19 cellular contexts compared by ENCODE assay signal in genomic region chrX:125090046-125090445, GRCh38.
DNase-seq lines count a peak whose midpoint lies in the region; ATAC-seq and TF ChIP-seq lines count a peak whose summit lies in the region.
"Had no signal": no experiment of that assay in that cellular context is flagged by ENCODE, and none has a peak within 500 bp of the region (broad histone marks: within the 10 kb centered on the region; RNA-seq: fewer than 3 reads in every experiment).

No MANE protein-coding gene starts in this region.

- ATAC-seq in HG02884 (IDR thresholded peaks at IDR 0.05; ENCODE audit: unreplicated experiment), result no peak
- ATAC-seq: stimulated activated naive CD8-positive, alpha-beta T cell treated with anti-CD3 and anti-CD28 coated beads, Interleukin-15, amount 100 ng/mL, for 72 hours had no signal

- DNase-seq in COLO668 (lab: John Stamatoyannopoulos, UW; ENCODE audit: unreplicated experiment), result peak; percentile 12
- DNase-seq in NCI-H2081 treated with DMSO at 0.1 percent for 48 hours (lab: John Stamatoyannopoulos, UW), result peak; percentile 54
- DNase-seq in astrocyte of the hippocampus (ENCODE audit: low read depth, low spot score), result peak; percentile 5
- no peak for DNase-seq in NCI-H524 (lab: John Stamatoyannopoulos, UW)
- no peak for DNase-seq in HT-29 (ENCODE audit: low spot score)
- DNase-seq in NCI-H2107 treated with DMSO at 0.1 percent for 48 hours (lab: John Stamatoyannopoulos, UW; ENCODE audit: unreplicated experiment), result no peak
- DNase-seq: activated CD4-positive, alpha-beta T cell treated with anti-CD3 and anti-CD28 coated beads, Interleukin-2, amount 50 U/mL, for 1 hour; activated gamma-delta T cell treated with Interleukin-2 at 50 U/mL for 16 hours; amygdala; esophagus squamous epithelium; GDM1; glutamatergic neuron; left ventricle myocardium inferior; nephron progenitor cell; stimulated activated CD4-positive, alpha-beta T cell treated with anti-CD3 and anti-CD28 coated beads, Interleukin-2, amount 100 ng/mL, for 48 hours; stimulated activated naive CD8-positive, alpha-beta T cell treated with anti-CD3 and anti-CD28 coated beads, Interleukin-15, amount 100 ng/mL, for 72 hours; transverse colon had no signal

- no peak overlapping the region for H3K27ac ChIP-seq in HEK293 (ENCODE audit: extremely low read depth, low read depth, low read length)
- H3K27ac ChIP-seq: esophagus squamous epithelium, left ventricle myocardium inferior, transverse colon had no signal

- H3K4me1 ChIP-seq in HEK293 (ENCODE audit: control insufficient read depth, insufficient read depth, low read length), result no peaks in the 10 kb centered on the region
- H3K4me1 ChIP-seq: esophagus squamous epithelium, left ventricle myocardium inferior, transverse colon had no signal

- no peak overlapping the region for H3K4me3 ChIP-seq in HEK293 (ENCODE audit: low read depth, low read length)
- H3K4me3 ChIP-seq: esophagus squamous epithelium, left ventricle myocardium inferior, transverse colon had no signal

- no peak for TF ChIP-seq CTCF in HEK293 (tag by site-specific recombination; IDR thresholded peaks at IDR 0.05)

- H3K36me3 ChIP-seq in HEK293 (ENCODE audit: control insufficient read depth in 2 of 2, insufficient read depth in 1 of 2, low read length in 2 of 2), result no peaks in the 10 kb centered on the region
- H3K36me3 ChIP-seq: esophagus squamous epithelium, left ventricle myocardium inferior, transverse colon had no signal

- POLR2A ChIA-PET in HEK293 (lab: Yijun Ruan, JAX), result no interaction called here

- no peaks in the 10 kb centered on the region for H3K9me3 ChIP-seq in HEK293 (ENCODE audit: control insufficient read depth, insufficient read depth, low read depth, low read length)
- H3K9me3 ChIP-seq: esophagus squamous epithelium, left ventricle myocardium inferior, transverse colon had no signal

- CTCF ChIA-PET in HEK293 (lab: Yijun Ruan, JAX), result no interaction called here

TF ChIP-seq in HEK293, 187 proteins besides CTCF, POLR2A, EP300 and RAD21:
- no peak for TF ChIP-seq OSR2 (tag by site-specific recombination; IDR thresholded peaks at IDR 0.05)
- TF ChIP-seq ATF2 (tag by site-specific recombination; IDR thresholded peaks at IDR 0.05; ENCODE audit: low read depth), result no peak
- peak; percentile 40; the same call in 1 of the 2 replicates for TF ChIP-seq SP7 (tag by site-specific recombination; IDR thresholded peaks at IDR 0.05)
- TF ChIP-seq, protein P1, sequence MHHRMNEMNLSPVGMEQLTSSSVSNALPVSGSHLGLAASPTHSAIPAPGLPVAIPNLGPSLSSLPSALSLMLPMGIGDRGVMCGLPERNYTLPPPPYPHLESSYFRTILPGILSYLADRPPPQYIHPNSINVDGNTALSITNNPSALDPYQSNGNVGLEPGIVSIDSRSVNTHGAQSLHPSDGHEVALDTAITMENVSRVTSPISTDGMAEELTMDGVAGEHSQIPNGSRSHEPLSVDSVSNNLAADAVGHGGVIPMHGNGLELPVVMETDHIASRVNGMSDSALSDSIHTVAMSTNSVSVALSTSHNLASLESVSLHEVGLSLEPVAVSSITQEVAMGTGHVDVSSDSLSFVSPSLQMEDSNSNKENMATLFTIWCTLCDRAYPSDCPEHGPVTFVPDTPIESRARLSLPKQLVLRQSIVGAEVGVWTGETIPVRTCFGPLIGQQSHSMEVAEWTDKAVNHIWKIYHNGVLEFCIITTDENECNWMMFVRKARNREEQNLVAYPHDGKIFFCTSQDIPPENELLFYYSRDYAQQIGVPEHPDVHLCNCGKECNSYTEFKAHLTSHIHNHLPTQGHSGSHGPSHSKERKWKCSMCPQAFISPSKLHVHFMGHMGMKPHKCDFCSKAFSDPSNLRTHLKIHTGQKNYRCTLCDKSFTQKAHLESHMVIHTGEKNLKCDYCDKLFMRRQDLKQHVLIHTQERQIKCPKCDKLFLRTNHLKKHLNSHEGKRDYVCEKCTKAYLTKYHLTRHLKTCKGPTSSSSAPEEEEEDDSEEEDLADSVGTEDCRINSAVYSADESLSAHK (tag by site-specific recombination; IDR thresholded peaks at IDR 0.05), result no peak
- no peak for TF ChIP-seq ZNF121 (tag by site-specific recombination; IDR thresholded peaks at IDR 0.05)
- TF ChIP-seq, protein P2, sequence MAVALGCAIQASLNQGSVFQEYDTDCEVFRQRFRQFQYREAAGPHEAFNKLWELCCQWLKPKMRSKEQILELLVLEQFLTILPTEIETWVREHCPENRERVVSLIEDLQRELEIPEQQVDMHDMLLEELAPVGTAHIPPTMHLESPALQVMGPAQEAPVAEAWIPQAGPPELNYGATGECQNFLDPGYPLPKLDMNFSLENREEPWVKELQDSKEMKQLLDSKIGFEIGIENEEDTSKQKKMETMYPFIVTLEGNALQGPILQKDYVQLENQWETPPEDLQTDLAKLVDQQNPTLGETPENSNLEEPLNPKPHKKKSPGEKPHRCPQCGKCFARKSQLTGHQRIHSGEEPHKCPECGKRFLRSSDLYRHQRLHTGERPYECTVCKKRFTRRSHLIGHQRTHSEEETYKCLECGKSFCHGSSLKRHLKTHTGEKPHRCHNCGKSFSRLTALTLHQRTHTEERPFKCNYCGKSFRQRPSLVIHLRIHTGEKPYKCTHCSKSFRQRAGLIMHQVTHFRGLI (tag by site-specific recombination; IDR thresholded peaks at IDR 0.05), result no peak
- TF ChIP-seq ZNF529 (tag by site-specific recombination; IDR thresholded peaks at IDR 0.05; ENCODE audit: insufficient replicate concordance), result no peak
- no peak for TF ChIP-seq MZF1 (tag by site-specific recombination; IDR thresholded peaks at IDR 0.05; ENCODE audit: borderline replicate concordance)
- no peak for TF ChIP-seq ZNF701 (tag by site-specific recombination; IDR thresholded peaks at IDR 0.05)

Comparison
In these comparisons a context has a peak if more than half of its experiments do, and no peak if none do; other contexts are left out.
1. DNase-seq: peak in COLO668 (single experiment), NCI-H2081 treated with DMSO at 0.1 percent for 48 hours (single experiment) and astrocyte of the hippocampus (single experiment); none in NCI-H524 (0 of 2), HT-29 (single experiment) and NCI-H2107 treated with DMSO at 0.1 percent for 48 hours (single experiment).